ENCODE assay signal across 8 cellular contexts in the genomic region with DNA sequence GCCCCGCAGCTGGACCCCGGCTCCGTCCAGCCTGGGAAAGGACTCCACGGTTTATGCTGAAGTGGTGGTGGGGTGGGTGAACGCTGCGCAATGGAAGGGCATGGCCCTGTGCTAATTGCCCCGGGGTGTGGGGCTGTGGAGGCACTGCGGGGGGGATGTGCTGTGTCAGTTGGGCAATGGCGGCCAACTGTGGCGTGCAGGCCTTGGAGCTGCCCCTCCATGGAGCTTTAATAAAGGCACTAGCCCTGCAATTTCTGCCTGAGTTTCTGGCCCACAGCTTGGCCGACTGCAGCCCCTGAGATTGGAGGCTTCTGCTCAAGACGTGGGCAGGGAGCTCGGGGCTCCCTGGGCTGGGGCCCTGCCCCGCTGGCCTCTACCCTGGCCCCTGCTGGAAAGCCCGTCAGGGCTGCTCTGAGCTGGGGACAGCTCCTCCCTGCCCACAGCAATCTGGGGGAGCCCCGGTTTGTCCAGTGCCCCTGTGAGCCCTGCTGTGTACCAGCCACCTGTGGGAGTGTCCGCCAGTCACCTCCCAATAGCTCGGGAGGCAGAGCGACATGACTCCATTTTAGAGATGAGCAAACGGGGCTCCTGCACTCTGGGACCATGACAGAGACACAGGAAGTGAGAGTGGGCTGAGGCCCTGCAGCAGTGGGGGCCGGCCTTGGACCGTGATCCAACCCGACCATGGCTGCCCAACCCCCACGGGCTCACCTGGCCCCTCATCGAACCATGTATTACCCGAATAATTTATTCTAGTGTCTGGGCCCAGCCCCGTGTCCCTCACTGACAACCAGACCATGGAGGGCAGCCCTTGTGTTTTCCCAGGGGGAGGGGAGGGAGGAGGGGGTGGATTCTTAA. TPM values are rescaled to one million over a fixed set of nuclear protein-coding genes. Genes with fewer than 3 reads are reported as not detected.
DNase-seq lines count a peak whose midpoint lies in the region; ATAC-seq and TF ChIP-seq lines count a peak whose summit lies in the region.

No MANE protein-coding gene starts in this region.

- no peak for TF ChIP-seq EP300 in transverse colon (IDR thresholded peaks at IDR 0.05; ENCODE audit: low read depth)

- DNase-seq in activated T-cell treated with anti-CD3 and anti-CD28 coated beads for 24 hours (ENCODE audit: low read depth) (peak; percentile 35), activated T-cell treated with anti-CD3 and anti-CD28 coated beads for 4 hours (no peak), Panc1 (ENCODE audit: low read depth, low spot score) (no peak), mammary epithelial cell (no peak), transverse colon (peak; percentile 51)
- no peak for DNase-seq in effector CD8-positive, alpha-beta T cell (lab: John Stamatoyannopoulos, UW)

- no peaks in the 10 kb centered on the region for H4K20me1 ChIP-seq in mammary epithelial cell (ENCODE audit: insufficient read depth, low read length)

- no peaks in the 10 kb centered on the region for H3K79me2 ChIP-seq in mammary epithelial cell (ENCODE audit: insufficient read depth, low read length)

- peak overlapping the region; percentile 69 for H2AFZ ChIP-seq in mammary epithelial cell (ENCODE audit: low read depth, low read length)

- CTCF ChIA-PET in Panc1 (lab: Charles Lee) = interaction anchor here (0.6 to 1.8 kb wide), 5 partner anchors 9 to 156 kb away, joined by 3 to 7 read pairs (median 3); a partner anchor contains a TSS
- CTCF ChIA-PET in mammary epithelial cell (lab: Charles Lee; ENCODE audit: low non-redundant PET) = interaction anchor here (0.6 kb wide), 1 partner anchor 9 kb away, joined by 3 read pairs; a partner anchor contains a TSS

- no peak overlapping the region for H3K9ac ChIP-seq in mammary epithelial cell (ENCODE audit: insufficient read depth, low read length)

- dilution Hi-C loops in mammary epithelial cell (cut with HindIII; ENCODE audit: low sequenced_read_pairs) = no loop called here

- no peaks in the 10 kb centered on the region for H3K9me3 ChIP-seq in Panc1 (ENCODE audit: control insufficient read depth, insufficient read depth, low read depth, low read length)
- H3K9me3 ChIP-seq in mammary epithelial cell (replicated peaks; ENCODE audit: insufficient read depth, low read length) = no peaks in the 10 kb centered on the region
- H3K9me3 ChIP-seq in muscle layer of duodenum (ENCODE audit: control insufficient read depth in 1 of 2, low read length in 2 of 2) = no peaks in the 10 kb centered on the region
- H3K9me3 ChIP-seq in transverse colon = no peaks in the 10 kb centered on the region

- POLR2A ChIA-PET in Panc1 (lab: Charles Lee) = no interaction called here

- no peaks in the 10 kb centered on the region for H3K27me3 ChIP-seq in Panc1 (ENCODE audit: control insufficient read depth, insufficient read depth, low read length)
- H3K27me3 ChIP-seq in mammary epithelial cell (ENCODE audit: insufficient read depth, low read length) = no peaks in the 10 kb centered on the region
- H3K27me3 ChIP-seq in muscle layer of duodenum (ENCODE audit: low read depth, low read length) = no peaks in the 10 kb centered on the region
- no peaks in the 10 kb centered on the region for H3K27me3 ChIP-seq in transverse colon

- ATAC-seq in Panc1 (no peak), HG02885 (IDR thresholded peaks at IDR 0.05; ENCODE audit: poor library complexity, unreplicated experiment) (no peak)

- BruUV-seq in Panc1 (replicated peaks; lab: Mats Ljungman, UMichigan) (no TSS peak), mammary epithelial cell (replicated peaks; lab: Mats Ljungman, UMichigan) (no TSS peak)

- H3K4me3 ChIP-seq in Panc1 (ENCODE audit: low read depth in 2 of 2, low read length in 2 of 2) = peak overlapping the region; percentile 60 to 76
- H3K4me3 ChIP-seq in mammary epithelial cell (replicated peaks in 1 of 3; ENCODE audit: insufficient read depth in 1 of 3, low read depth in 2 of 3, low read length in 3 of 3) = peak overlapping the region; percentile 21 to 44 (median 43)
- peak overlapping the region; percentile 42 to 65 for H3K4me3 ChIP-seq in muscle layer of duodenum (ENCODE audit: low read depth in 1 of 2, low read length in 2 of 2)
- H3K4me3 ChIP-seq in transverse colon = peak overlapping the region; percentile 24 to 57 (median 42)

- TF ChIP-seq POLR2A in transverse colon (IDR thresholded peaks at IDR 0.05) = peak; percentile 76

- H3K4me2 ChIP-seq in mammary epithelial cell (ENCODE audit: insufficient read depth, low read depth, low read length) = peak overlapping the region; percentile 90

- H3K4me1 ChIP-seq in Panc1 (ENCODE audit: control insufficient read depth, insufficient read depth, low read length) = peaks cover 52% of the 10 kb centered on the region
- H3K4me1 ChIP-seq in mammary epithelial cell (ENCODE audit: insufficient read depth, low read length) = peaks cover 31% of the 10 kb centered on the region
- H3K4me1 ChIP-seq in muscle layer of duodenum (ENCODE audit: control insufficient read depth in 1 of 2, insufficient read depth in 2 of 2, low read length in 2 of 2) = peaks cover 8 to 57% of the 10 kb centered on the region in 2 donors
- peaks cover 20 to 68% (median 54%) of the 10 kb centered on the region in 4 donors for H3K4me1 ChIP-seq in transverse colon

- no peaks in the 10 kb centered on the region for H3K36me3 ChIP-seq in Panc1 (ENCODE audit: control insufficient read depth, insufficient read depth, low read length)
- no peaks in the 10 kb centered on the region for H3K36me3 ChIP-seq in mammary epithelial cell (ENCODE audit: insufficient read depth, low read length)
- H3K36me3 ChIP-seq in muscle layer of duodenum (ENCODE audit: control insufficient read depth in 1 of 2, insufficient read depth in 2 of 2, low read length in 2 of 2) = no peaks in the 10 kb centered on the region
- H3K36me3 ChIP-seq in transverse colon = no peaks in the 10 kb centered on the region

- WGBS in mammary epithelial cell (ENCODE audit: low coverage, missing lambda C conversion rate) = 45% methylated on average over 15 of the region's 27 CpGs
- WGBS in transverse colon (ENCODE audit: low coverage in 1 of 2), 2 donors = 6 to 7% methylated on average over 3 to 17 of the region's 27 CpGs

- TF ChIP-seq CTCF in Panc1 (IDR thresholded peaks at IDR 0.05) (no peak), mammary epithelial cell (conservative IDR thresholded peaks at IDR 0.05 in 1 of 2, IDR thresholded peaks at IDR 0.05 in 1 of 2; ENCODE audit: extremely low read depth in 1 of 2, insufficient read depth in 1 of 2, low read depth in 1 of 2, low read length in 2 of 2) (no peak), transverse colon (IDR thresholded peaks at IDR 0.05) (no peak)

- in situ Hi-C loops in Panc1 (cut with HindIII; ENCODE audit: low pct_unique_long_range_greater_than_20kb, low sequenced_read_pairs) (no loop called here), mammary epithelial cell (cut with MboI; ENCODE audit: low sequenced_read_pairs in 2 of 2) (loop anchor here (5.0 to 25.0 kb wide), 4 partner anchors 123 to 360 kb away; a partner anchor contains a TSS), transverse colon (cut with MboI; ENCODE audit: low pct_ligation_motif_present in 1 of 4, low pct_unique_long_range_greater_than_20kb in 1 of 4, low sequenced_read_pairs in 3 of 4) (loop anchor here in 1 of 4 donors (10.0 to 25.0 kb wide), 2 partner anchors 133 to 360 kb away; a partner anchor contains a TSS)

- intact Hi-C loops in Panc1 (cut with micrococcal nuclease; ENCODE audit: unreplicated experiment) = loop anchor here (2.0 to 10.0 kb wide), 2 partner anchors 83 to 135 kb away; a partner anchor contains a TSS
- intact Hi-C loops in mammary epithelial cell (cut with micrococcal nuclease) = loop anchor here (1.0 to 2.0 kb wide), 7 partner anchors 13 to 877 kb away; a partner anchor contains a TSS
- intact Hi-C loops in transverse colon (cut with DNase I; ENCODE audit: low total_unique reads) = loop anchor here (5.0 kb wide), 1 partner anchor 130 kb away; no protein-coding TSS in a partner anchor

- H3K27ac ChIP-seq in Panc1 (ENCODE audit: low read length) (peak overlapping the region; percentile 79), mammary epithelial cell (ENCODE audit: insufficient read depth, low read depth, low read length) (no peak overlapping the region), muscle layer of duodenum (ENCODE audit: low read length) (peak overlapping the region; percentile 83), transverse colon (peak overlapping the region; percentile 95 to 96 (median 96))

RNA-seq across cellular contexts. Expression of a gene that starts 8.7 kb away (rescaled TPM):
- 20.1 TPM for total RNA-seq in Panc1 (2021; ENCODE audit: unreplicated experiment)
- polyA plus RNA-seq in Panc1 (2012; ENCODE audit: insufficient read length) = 14.8 TPM
- total RNA-seq in mammary epithelial cell = 10 to 100 TPM; 12.9 to 19.0 TPM
- polyA plus RNA-seq in mammary epithelial cell = 19.6 TPM
- 11.4 TPM for polyA minus RNA-seq in mammary epithelial cell
- 100 to 1,000 TPM; 178 to 758 (median 278) TPM for total RNA-seq in transverse colon

RNA-seq across cellular contexts. Expression of a gene that starts 17.4 kb away (rescaled TPM):
- total RNA-seq in Panc1 (2021; ENCODE audit: unreplicated experiment) = not detected
- polyA plus RNA-seq in Panc1 (2012; ENCODE audit: insufficient read length) = not detected
- not detected for total RNA-seq in mammary epithelial cell
- polyA plus RNA-seq in mammary epithelial cell = not detected
- not detected for polyA minus RNA-seq in mammary epithelial cell
- total RNA-seq in transverse colon = 1 to 10 TPM in 1 of 4 donors, under 1 TPM in 1, not detected in 2; 0.64 to 1.1 TPM

RNA-seq across cellular contexts. Expression of a gene that starts 21.0 kb away (rescaled TPM):
- total RNA-seq in Panc1 (2021; ENCODE audit: unreplicated experiment) (35.9 TPM), mammary epithelial cell (10 to 100 TPM; 14.2 to 28.5 TPM), transverse colon (10 to 100 TPM; 41.1 to 58.3 (median 47.3) TPM)
- polyA plus RNA-seq in Panc1 (2012; ENCODE audit: insufficient read length) = 26.7 TPM
- polyA plus RNA-seq in mammary epithelial cell = 14.9 TPM
- 4.1 TPM for polyA minus RNA-seq in mammary epithelial cell

RNA-seq across cellular contexts. Expression of a gene that starts 39.1 kb away (rescaled TPM):
- total RNA-seq in Panc1 (2021; ENCODE audit: unreplicated experiment) (17.0 TPM), mammary epithelial cell (10 to 100 TPM; 15.7 to 29.1 TPM), transverse colon (100 to 1,000 TPM in 1 of 4 donors, 10 to 100 TPM in 3; 33.7 to 101 (median 50.1) TPM)
- polyA plus RNA-seq in Panc1 (2012; ENCODE audit: insufficient read length) = 23.0 TPM
- 26.3 TPM for polyA plus RNA-seq in mammary epithelial cell
- polyA minus RNA-seq in mammary epithelial cell = 3.5 TPM

Comparison
In these comparisons a context has a peak if more than half of its experiments do, and no peak if none do; other contexts are left out.
1. DNase-seq: peak in activated T-cell treated with anti-CD3 and anti-CD28 coated beads for 24 hours (single experiment) and transverse colon (single experiment); none in activated T-cell treated with anti-CD3 and anti-CD28 coated beads for 4 hours (single experiment), Panc1 (single experiment), mammary epithelial cell (single experiment) and effector CD8-positive, alpha-beta T cell (single experiment).
2. Peak in every context shown above with its lines, with median percentiles within 50 percentile points of each other: H3K4me3 ChIP-seq.